ENCODE assay signal across 8 cellular contexts in genomic region chr16:67431077-67431804, GRCh38. TPM values are rescaled to one million over a fixed set of nuclear protein-coding genes. Genes with fewer than 3 reads are reported as not detected.
A peak's percentile ranks its signal among the peaks of the same experiment; 100 is the strongest.
DNase-seq lines count a peak whose midpoint lies in the region; ATAC-seq, FAIRE-seq and TF ChIP-seq lines count a peak whose summit lies in the region.

Gene HSD11B2, plus strand, starts transcription at chr16:67431121. Its CDS starts 128 bp downstream, at chr16:67431249.

- peaks cover 18% of the 10 kb centered on the region for H3K4me1 ChIP-seq in neural progenitor cell

- peaks cover 13% of the 10 kb centered on the region for H3F3A ChIP-seq in neural progenitor cell (ENCODE audit: low read depth)

- peaks cover 54% of the 10 kb centered on the region for H3K27me3 ChIP-seq in neural progenitor cell

- H2AFZ ChIP-seq in neural progenitor cell (replicated peaks) = peak within 1 kb of the TSS; percentile 88

- no peak within 1 kb of the TSS for H3K9ac ChIP-seq in neural progenitor cell

- H3K79me2 ChIP-seq in neural progenitor cell (ENCODE audit: low read depth) = no peaks in the 10 kb centered on the region

- H3K27me3 Mint-ChIP-seq in activated T-helper 2 cell treated with anti-CD3 and anti-CD28 coated beads, Interferon-gamma antibody, Interleukin-2, Interleukin-4, amounts not matched to agents 10 μg/mL and 5 μg/mL and 100 μg/mL, durations not matched to agents 14 hours and 24 hours and 36 hours (ENCODE audit: low read depth) = peaks cover 39% of the 10 kb centered on the region
- H3K27me3 Mint-ChIP-seq in neural progenitor cell (ENCODE audit: insufficient read depth, low read depth) = peaks cover 39% of the 10 kb centered on the region

- no peaks in the 10 kb centered on the region for H3K36me3 Mint-ChIP-seq in activated T-helper 2 cell treated with anti-CD3 and anti-CD28 coated beads, Interferon-gamma antibody, Interleukin-2, Interleukin-4, amounts not matched to agents 10 μg/mL and 5 μg/mL and 100 μg/mL, durations not matched to agents 14 hours and 24 hours and 36 hours (ENCODE audit: low read depth)
- no peaks in the 10 kb centered on the region for H3K36me3 Mint-ChIP-seq in neural progenitor cell

- ATAC-seq in HG03135 (IDR thresholded peaks at IDR 0.05; ENCODE audit: unreplicated experiment) (no peak), GM19351 (IDR thresholded peaks at IDR 0.05; ENCODE audit: unreplicated experiment) (no peak)

- no peak for FAIRE-seq in frontal cortex (lab: Jason Lieb, UNC)

- H3K27ac ChIP-seq in neural progenitor cell = no peak within 1 kb of the TSS

- H3K36me3 ChIP-seq in neural progenitor cell = no peaks in the 10 kb centered on the region

- peak within 1 kb of the TSS; percentile 59 for H3K4me3 ChIP-seq in neural progenitor cell

- DNase-seq in NCI-H146 (lab: John Stamatoyannopoulos, UW) (peak; percentile 81), NCI-H146 treated with DMSO at 0.1 percent for 48 hours (lab: John Stamatoyannopoulos, UW; ENCODE audit: unreplicated experiment) (no peak), NCI-H1092 treated with DMSO at 0.1 percent for 48 hours (lab: John Stamatoyannopoulos, UW) (peak; percentile 58), frontal cortex (ENCODE audit: low spot score in 2 of 2) (peak; percentile 79 to 83), neural progenitor cell (ENCODE audit: low spot score) (peak; percentile 91)
- DNase-seq in activated T-helper 2 cell treated with anti-CD3 and anti-CD28 coated beads, Interferon-gamma antibody, Interleukin-2, Interleukin-4, amounts not matched to agents 10 μg/mL and 5 μg/mL and 100 μg/mL, durations not matched to agents 14 hours and 24 hours and 36 hours (ENCODE audit: low spot score) = peak; percentile 16

- peak within 1 kb of the TSS; percentile 51 for H3K27ac Mint-ChIP-seq in activated T-helper 2 cell treated with anti-CD3 and anti-CD28 coated beads, Interferon-gamma antibody, Interleukin-2, Interleukin-4, amounts not matched to agents 10 μg/mL and 5 μg/mL and 100 μg/mL, durations not matched to agents 14 hours and 24 hours and 36 hours
- no peak within 1 kb of the TSS for H3K27ac Mint-ChIP-seq in neural progenitor cell

- intact Hi-C loops in activated T-helper 2 cell treated with anti-CD3 and anti-CD28 coated beads, Interferon-gamma antibody, Interleukin-2, Interleukin-4, amounts not matched to agents 10 μg/mL and 5 μg/mL and 100 μg/mL, durations not matched to agents 14 hours and 24 hours and 36 hours (cut with micrococcal nuclease) = no loop called here

- H3K4me2 ChIP-seq in neural progenitor cell = peak within 1 kb of the TSS; percentile 94

- H3K4me3 Mint-ChIP-seq in activated T-helper 2 cell treated with anti-CD3 and anti-CD28 coated beads, Interferon-gamma antibody, Interleukin-2, Interleukin-4, amounts not matched to agents 10 μg/mL and 5 μg/mL and 100 μg/mL, durations not matched to agents 14 hours and 24 hours and 36 hours (ENCODE audit: low read depth) = peak within 1 kb of the TSS; percentile 76
- H3K4me3 Mint-ChIP-seq in neural progenitor cell = peak within 1 kb of the TSS; percentile 84

- TF ChIP-seq CTCF in neural progenitor cell (IDR thresholded peaks at IDR 0.05) = peak; percentile 21

- peaks cover 5% of the 10 kb centered on the region for H3K4me1 Mint-ChIP-seq in activated T-helper 2 cell treated with anti-CD3 and anti-CD28 coated beads, Interferon-gamma antibody, Interleukin-2, Interleukin-4, amounts not matched to agents 10 μg/mL and 5 μg/mL and 100 μg/mL, durations not matched to agents 14 hours and 24 hours and 36 hours (ENCODE audit: low read depth)
- H3K4me1 Mint-ChIP-seq in neural progenitor cell = peaks cover 28% of the 10 kb centered on the region

- H3K9me3 ChIP-seq in neural progenitor cell (ENCODE audit: low read depth) = no peaks in the 10 kb centered on the region

- H3K9me3 Mint-ChIP-seq in activated T-helper 2 cell treated with anti-CD3 and anti-CD28 coated beads, Interferon-gamma antibody, Interleukin-2, Interleukin-4, amounts not matched to agents 10 μg/mL and 5 μg/mL and 100 μg/mL, durations not matched to agents 14 hours and 24 hours and 36 hours = no peaks in the 10 kb centered on the region
- no peaks in the 10 kb centered on the region for H3K9me3 Mint-ChIP-seq in neural progenitor cell

- H4K20me1 ChIP-seq in neural progenitor cell (ENCODE audit: low read depth) = no peaks in the 10 kb centered on the region

RNA-seq across cellular contexts. Expression of gene HSD11B2, which starts in this region (rescaled TPM):
- total RNA-seq in activated T-helper 2 cell treated with anti-CD3 and anti-CD28 coated beads, Interferon-gamma antibody, Interleukin-2, Interleukin-4, amounts not matched to agents 10 μg/mL and 5 μg/mL and 100 μg/mL, durations not matched to agents 14 hours and 24 hours and 36 hours = 1.7 and 2.8 TPM in 2 replicates
- 0.41 TPM for total RNA-seq in frontal cortex
- 1.6 TPM in 1 of 2 replicates, not detected in the other for total RNA-seq in neural progenitor cell (ENCODE audit: low replicate concordance)

Comparison
In these comparisons a context has a peak if more than half of its experiments do, and no peak if none do; other contexts are left out.
1. Peak in DNase-seq in frontal cortex; RNA of the gene not detected or under 1 TPM.